In genomic region chr2:170238776-170239175, GRCh38 we compare ENCODE assay signal across 21 cellular contexts.
"Had no signal": no experiment of that assay in that cellular context is flagged by ENCODE, and none has a peak within 500 bp of the region (broad histone marks: within the 10 kb centered on the region; RNA-seq: fewer than 3 reads in every experiment).

No MANE protein-coding gene starts in this region.

- H3K4me1 ChIP-seq: body of pancreas, esophagus muscularis mucosa, heart right ventricle, left lung, uterus had no signal

- H3K9me3 ChIP-seq: body of pancreas, esophagus muscularis mucosa, heart right ventricle, left lung, neutrophil, thoracic aorta, uterus had no signal

- H3K27ac ChIP-seq: body of pancreas, esophagus muscularis mucosa, heart right ventricle, left lung, neutrophil, thoracic aorta, uterus had no signal

- DNase-seq: activated B cell treated with CpG ODN at 0.5 μM for 24 hours; activated CD4-positive, alpha-beta T cell treated with anti-CD3 and anti-CD28 coated beads, Interleukin-2, amount 50 U/mL, for 1 hour; activated CD8-positive, alpha-beta memory T cell treated with anti-CD3 and anti-CD28 coated beads, Interleukin-2, amount 10 ng/mL, durations not matched to agents 7 days and 5 days; activated CD8-positive, alpha-beta T cell treated with anti-CD3 and anti-CD28 coated beads for 36 hours; activated effector memory CD4-positive, alpha-beta T cell treated with Interleukin-2 at 50 U/mL for 16 hours; activated naive CD4-positive, alpha-beta T cell treated with Interleukin-2 at 50 U/mL for 16 hours; activated T-cell treated with anti-CD3 and anti-CD28 coated beads, Interleukin-2, amount 50 U/mL, for 72 hours; body of pancreas; dermis blood vessel endothelial cell; effector CD4-positive, alpha-beta T cell; foreskin melanocyte; heart right ventricle; left lung; small intestine; stimulated activated CD4-positive, alpha-beta T cell treated with anti-CD3 and anti-CD28 coated beads, Interleukin-4, amount 100 ng/mL, for 24 hours; uterus had no signal

- H3K36me3 ChIP-seq: esophagus muscularis mucosa, heart right ventricle, left lung, neutrophil, thoracic aorta, uterus had no signal

- H3K4me3 ChIP-seq: body of pancreas, esophagus muscularis mucosa, heart right ventricle, left lung, lung, thoracic aorta, uterus had no signal

- FAIRE-seq: colon, small intestine had no signal

- H3K27me3 ChIP-seq: body of pancreas, uterus had no signal
